ENCODE assay signal across 15 cellular contexts in genomic region chr1:19149736-19150135, GRCh38.
A peak's percentile ranks its signal among the peaks of the same experiment; 100 is the strongest.
DNase-seq lines count a peak whose midpoint lies in the region; ATAC-seq lines count a peak whose summit lies in the region.
"Had no signal": no experiment of that assay in that cellular context is flagged by ENCODE, and none has a peak within 500 bp of the region (broad histone marks: within the 10 kb centered on the region; RNA-seq: fewer than 3 reads in every experiment).

No MANE protein-coding gene starts in this region.

- no peak for ATAC-seq in stimulated activated naive CD8-positive, alpha-beta T cell treated with anti-CD3 and anti-CD28 coated beads, Interleukin-15, amount 100 ng/mL, for 72 hours
- ATAC-seq in stimulated activated naive CD8-positive, alpha-beta T cell treated with anti-CD3 and anti-CD28 coated beads, Interleukin-15, Interleukin-2, amounts not matched to agents 100 U/mL and 50 U/mL, for 24 hours = no peak
- ATAC-seq in activated T-helper 17 cell treated with anti-CD3 and anti-CD28 coated beads, Interleukin-2, amount 50 U/mL, for 72 hours (replicated peaks) = no peak
- ATAC-seq in stimulated activated naive B cell treated with anti-CD40 and anti-IgM and Interleukin-4, amounts not matched to agents 10 μg/mL and 1 μg/mL and 100 μg/mL, for 72 hours (replicated peaks) = no peak
- ATAC-seq in HG02884 (IDR thresholded peaks at IDR 0.05; ENCODE audit: unreplicated experiment) = no peak
- ATAC-seq: CD8-positive, alpha-beta T cell; HCT116 had no signal

- H3K27me3 Mint-ChIP-seq in stimulated activated naive CD8-positive, alpha-beta T cell treated with anti-CD3 and anti-CD28 coated beads, Interleukin-15, amount 100 ng/mL, for 72 hours = no peaks in the 10 kb centered on the region
- no peaks in the 10 kb centered on the region for H3K27me3 Mint-ChIP-seq in activated T-helper 17 cell treated with anti-CD3 and anti-CD28 coated beads, Interleukin-2, amount 50 U/mL, for 72 hours
- no peaks in the 10 kb centered on the region for H3K27me3 Mint-ChIP-seq in stimulated activated naive B cell treated with anti-CD40 and anti-IgM and Interleukin-4, amounts not matched to agents 10 μg/mL and 1 μg/mL and 100 μg/mL, for 72 hours
- H3K27me3 Mint-ChIP-seq: IgD-negative memory B cell had no signal

- H3K27ac Mint-ChIP-seq in stimulated activated naive CD8-positive, alpha-beta T cell treated with anti-CD3 and anti-CD28 coated beads, Interleukin-15, amount 100 ng/mL, for 72 hours = peak overlapping the region; percentile 44 to 77
- peak overlapping the region; percentile 1 for H3K27ac Mint-ChIP-seq in activated T-helper 17 cell treated with anti-CD3 and anti-CD28 coated beads, Interleukin-2, amount 50 U/mL, for 72 hours
- peak overlapping the region; percentile 68 for H3K27ac Mint-ChIP-seq in stimulated activated naive B cell treated with anti-CD40 and anti-IgM and Interleukin-4, amounts not matched to agents 10 μg/mL and 1 μg/mL and 100 μg/mL, for 72 hours
- H3K27ac Mint-ChIP-seq: CD14-positive monocyte; CD8-positive, alpha-beta T cell; IgD-negative memory B cell had no signal

- H3K4me3 Mint-ChIP-seq in stimulated activated naive CD8-positive, alpha-beta T cell treated with anti-CD3 and anti-CD28 coated beads, Interleukin-15, amount 100 ng/mL, for 72 hours = no peak overlapping the region
- H3K4me3 Mint-ChIP-seq in activated T-helper 17 cell treated with anti-CD3 and anti-CD28 coated beads, Interleukin-2, amount 50 U/mL, for 72 hours = no peak overlapping the region
- H3K4me3 Mint-ChIP-seq in stimulated activated naive B cell treated with anti-CD40 and anti-IgM and Interleukin-4, amounts not matched to agents 10 μg/mL and 1 μg/mL and 100 μg/mL, for 72 hours = no peak overlapping the region
- H3K4me3 Mint-ChIP-seq: CD14-positive monocyte; CD8-positive, alpha-beta T cell had no signal

- H3K4me1 Mint-ChIP-seq in stimulated activated naive CD8-positive, alpha-beta T cell treated with anti-CD3 and anti-CD28 coated beads, Interleukin-15, amount 100 ng/mL, for 72 hours = no peaks in the 10 kb centered on the region
- H3K4me1 Mint-ChIP-seq in activated T-helper 17 cell treated with anti-CD3 and anti-CD28 coated beads, Interleukin-2, amount 50 U/mL, for 72 hours = no peaks in the 10 kb centered on the region
- H3K4me1 Mint-ChIP-seq in stimulated activated naive B cell treated with anti-CD40 and anti-IgM and Interleukin-4, amounts not matched to agents 10 μg/mL and 1 μg/mL and 100 μg/mL, for 72 hours = no peaks in the 10 kb centered on the region
- H3K4me1 Mint-ChIP-seq: CD14-positive monocyte, IgD-negative memory B cell had no signal

- H3K36me3 Mint-ChIP-seq in activated T-helper 17 cell treated with anti-CD3 and anti-CD28 coated beads, Interleukin-2, amount 50 U/mL, for 72 hours (ENCODE audit: low read depth) = peaks cover 100% of the 10 kb centered on the region
- H3K36me3 Mint-ChIP-seq in stimulated activated naive B cell treated with anti-CD40 and anti-IgM and Interleukin-4, amounts not matched to agents 10 μg/mL and 1 μg/mL and 100 μg/mL, for 72 hours = peaks cover 36 to 78% of the 10 kb centered on the region in 2 donors

- no peaks in the 10 kb centered on the region for H3K9me3 Mint-ChIP-seq in stimulated activated naive CD8-positive, alpha-beta T cell treated with anti-CD3 and anti-CD28 coated beads, Interleukin-15, amount 100 ng/mL, for 72 hours
- H3K9me3 Mint-ChIP-seq in activated T-helper 17 cell treated with anti-CD3 and anti-CD28 coated beads, Interleukin-2, amount 50 U/mL, for 72 hours = no peaks in the 10 kb centered on the region
- no peaks in the 10 kb centered on the region for H3K9me3 Mint-ChIP-seq in stimulated activated naive B cell treated with anti-CD40 and anti-IgM and Interleukin-4, amounts not matched to agents 10 μg/mL and 1 μg/mL and 100 μg/mL, for 72 hours
- H3K9me3 Mint-ChIP-seq: CD14-positive monocyte; CD8-positive, alpha-beta T cell; IgD-negative memory B cell had no signal

- intact Hi-C loops in head of caudate nucleus (cut with DNase I) = no loop called here

- DNase-seq in stimulated activated naive CD8-positive, alpha-beta T cell treated with anti-CD3 and anti-CD28 coated beads, Interleukin-15, amount 100 ng/mL, for 72 hours = no peak
- DNase-seq in stimulated activated naive CD8-positive, alpha-beta T cell treated with anti-CD3 and anti-CD28 coated beads, Interleukin-15, Interleukin-2, amounts not matched to agents 100 U/mL and 50 U/mL, for 24 hours = no peak
- peak in 23 of 42 donors; percentile 10 to 80 (median 34) for DNase-seq in head of caudate nucleus
- no peak for DNase-seq in stimulated activated naive B cell treated with anti-CD40 and anti-IgM and Interleukin-4, amounts not matched to agents 10 μg/mL and 1 μg/mL and 100 μg/mL, for 72 hours
- DNase-seq in NCI-H2081 treated with DMSO at 0.1 percent for 48 hours (lab: John Stamatoyannopoulos, UW) = no peak
- DNase-seq in LoVo (ENCODE audit: low spot score) = no peak
- DNase-seq: CD8-positive, alpha-beta T cell; COR-L47; DND-41; GDM1 had no signal

Comparison
In these comparisons a context has a peak if more than half of its experiments do, and no peak if none do; other contexts are left out.
1. DNase-seq: peak in head of caudate nucleus (23 of 42); none in stimulated activated naive CD8-positive, alpha-beta T cell treated with anti-CD3 and anti-CD28 coated beads, Interleukin-15, amount 100 ng/mL, for 72 hours (0 of 2), stimulated activated naive CD8-positive, alpha-beta T cell treated with anti-CD3 and anti-CD28 coated beads, Interleukin-15, Interleukin-2, amounts not matched to agents 100 U/mL and 50 U/mL, for 24 hours (single experiment), stimulated activated naive B cell treated with anti-CD40 and anti-IgM and Interleukin-4, amounts not matched to agents 10 μg/mL and 1 μg/mL and 100 μg/mL, for 72 hours (single experiment), NCI-H2081 treated with DMSO at 0.1 percent for 48 hours (single experiment) and LoVo (single experiment).
2. H3K27ac Mint-ChIP-seq: peak in every context shown above with its lines; median percentile 68 in stimulated activated naive B cell treated with anti-CD40 and anti-IgM and Interleukin-4, amounts not matched to agents 10 μg/mL and 1 μg/mL and 100 μg/mL, for 72 hours; 60 in stimulated activated naive CD8-positive, alpha-beta T cell treated with anti-CD3 and anti-CD28 coated beads, Interleukin-15, amount 100 ng/mL, for 72 hours; 1 in activated T-helper 17 cell treated with anti-CD3 and anti-CD28 coated beads, Interleukin-2, amount 50 U/mL, for 72 hours.